Comparison of ENCODE assay signal across 8 cellular contexts in the genomic region with DNA sequence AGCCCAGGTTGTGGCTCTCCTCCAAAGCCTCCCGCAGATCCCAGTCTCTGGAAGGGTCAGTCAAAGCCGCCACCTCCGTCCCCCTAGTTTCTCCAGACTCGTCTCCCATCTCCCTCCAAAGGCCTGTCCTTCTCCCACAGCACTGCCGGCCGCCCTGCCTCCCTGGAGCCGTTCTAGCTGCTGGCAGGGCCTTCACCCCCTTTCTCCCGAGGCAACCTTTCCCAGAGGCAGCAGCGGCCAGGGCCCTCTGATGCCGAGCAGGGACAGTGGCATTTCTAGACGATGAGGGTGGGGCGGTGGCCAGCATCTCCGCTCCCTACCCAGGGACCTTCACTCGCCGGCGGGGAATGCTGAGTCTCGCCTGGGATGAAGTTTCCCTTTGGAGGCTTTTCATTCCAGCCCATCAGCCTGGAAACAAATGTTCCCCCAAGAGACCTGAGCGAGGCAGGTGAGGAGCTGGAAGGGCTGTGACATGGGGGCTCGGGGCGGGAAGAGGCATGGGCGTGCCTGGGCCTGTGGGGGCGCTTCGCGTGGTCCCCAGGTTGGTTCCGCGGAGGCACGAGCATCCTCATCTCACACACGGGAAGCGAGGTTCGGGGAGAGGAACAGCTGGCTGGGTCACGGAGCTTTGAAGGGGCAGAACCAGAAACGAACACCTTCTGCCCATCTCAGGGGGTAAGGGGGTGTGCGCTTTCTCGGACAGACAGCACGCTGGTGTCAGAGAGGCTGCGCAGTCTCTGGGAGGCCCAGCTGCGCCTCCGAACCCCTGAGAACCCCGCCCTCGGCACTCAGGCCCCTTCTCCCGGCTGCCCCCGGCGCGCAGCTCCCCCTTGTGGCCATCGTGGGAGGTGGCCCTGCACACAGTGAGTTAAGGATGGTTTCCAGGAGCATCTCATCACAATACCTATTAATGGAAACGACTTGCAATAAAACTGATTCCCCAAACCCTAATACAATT. TPM values are rescaled to one million over a fixed set of nuclear protein-coding genes. Genes with fewer than 3 reads are reported as not detected.
DNase-seq lines count a peak whose midpoint lies in the region; ATAC-seq, FAIRE-seq and TF ChIP-seq lines count a peak whose summit lies in the region.

No MANE protein-coding gene starts in this region.

- H3K4me3 ChIP-seq in K562 (no peak overlapping the region), osteoblast (ENCODE audit: insufficient read depth, low read length) (no peak overlapping the region)

- no peak overlapping the region for H3K9ac ChIP-seq in K562 (ENCODE audit: insufficient read depth in 1 of 2, low read depth in 2 of 2, low read length in 2 of 2)

- DNase-seq in GDM1 (lab: John Stamatoyannopoulos, UW) (peak; percentile 7), NCI-H748 (lab: John Stamatoyannopoulos, UW; ENCODE audit: unreplicated experiment) (peak; percentile 32), K562 (ENCODE audit: extremely low read depth in 1 of 4, low spot score in 3 of 4) (peak; percentile 68 to 86 (median 78)), osteoblast (ENCODE audit: insufficient read length, low spot score, missing footprints) (peak; percentile 75), NCI-H1092 (lab: John Stamatoyannopoulos, UW) (no peak), HTR-8/SVneo (ENCODE audit: insufficient read length, low spot score) (no peak)

- H3K36me3 ChIP-seq in K562 (ENCODE audit: control insufficient read depth, insufficient read depth, low read length) (no peaks in the 10 kb centered on the region; the same call in 2 of the 3 replicates), osteoblast (ENCODE audit: insufficient read depth, low read length) (no peaks in the 10 kb centered on the region)

- TF ChIP-seq CTCF in K562 (IDR thresholded peaks at IDR 0.05 in 2 of 3, conservative IDR thresholded peaks at IDR 0.05 in 1 of 3; ENCODE audit: insufficient read depth in 2 of 3, low read depth in 1 of 3, low read length in 3 of 3) (peak; percentile 79 to 88 (median 84)), osteoblast (IDR thresholded peaks at IDR 0.05; ENCODE audit: extremely low read depth, low read depth, low read length) (peak; percentile 47)

- H3K9me1 ChIP-seq in K562 (ENCODE audit: control insufficient read depth, insufficient read depth, low read length) = no peaks in the 10 kb centered on the region

- peaks cover 0 to 9% of the 10 kb centered on the region in 2 experiments; a peak in 1 of 5 replicates for H3K4me1 ChIP-seq in K562 (replicated peaks in 1 of 2; ENCODE audit: control insufficient read depth in 2 of 2, insufficient read depth in 2 of 2, low read length in 2 of 2)
- peaks cover 16% of the 10 kb centered on the region for H3K4me1 ChIP-seq in osteoblast (ENCODE audit: insufficient read depth, low read length)

- ATAC-seq in K562 (peak; percentile 95), HG03460 (IDR thresholded peaks at IDR 0.05; ENCODE audit: unreplicated experiment) (no peak), HG03571 (IDR thresholded peaks at IDR 0.05; ENCODE audit: unreplicated experiment) (no peak)

- 63% methylated on average over 38 of the region's 46 CpGs for WGBS in K562 (ENCODE audit: insufficient coverage, low coverage, missing lambda C conversion rate)

- H3K27me3 ChIP-seq in K562 (ENCODE audit: control insufficient read depth in 2 of 2, insufficient read depth in 2 of 2, low read length in 2 of 2) (no peaks in the 10 kb centered on the region), osteoblast (ENCODE audit: insufficient read depth, low read length) (peaks cover 5% of the 10 kb centered on the region)

- no peak for TF ChIP-seq EP300 in K562 (IDR thresholded peaks at IDR 0.05; ENCODE audit: low read length)

- CTCF ChIA-PET in K562 (lab: Yijun Ruan, JAX; ENCODE audit: low intra/inter-chr PET ratio) = interaction anchor here (0.9 to 1.3 kb wide), 2 partner anchors 63 to 171 kb away, joined by 4 to 7 read pairs; no protein-coding TSS in a partner anchor

- no peaks in the 10 kb centered on the region for H3K9me3 ChIP-seq in K562 (replicated peaks; ENCODE audit: control insufficient read depth, insufficient read depth, low read depth, low read length)
- H3K9me3 ChIP-seq in osteoblast (ENCODE audit: low read depth, low read length) = no peaks in the 10 kb centered on the region

- peak in 1 of 2 experiments; percentile 69; a peak in 3 of 4 replicates for TF ChIP-seq RAD21 in K562 (CRISPR knock-in tag; conservative IDR thresholded peaks at IDR 0.05 in 1 of 2, IDR thresholded peaks at IDR 0.05 in 1 of 2)

- H3K4me2 ChIP-seq in K562 (ENCODE audit: insufficient read depth, low read length) = no peak overlapping the region
- H3K4me2 ChIP-seq in osteoblast (ENCODE audit: insufficient read depth, low read length) = no peak overlapping the region

- no peaks in the 10 kb centered on the region for H3K79me2 ChIP-seq in K562 (ENCODE audit: control insufficient read depth, insufficient read depth, low read length)
- no peaks in the 10 kb centered on the region for H3K79me2 ChIP-seq in osteoblast (ENCODE audit: insufficient read depth, low read length)

- no peak for TF ChIP-seq POLR2A in K562 (conservative IDR thresholded peaks at IDR 0.05)

- FAIRE-seq in K562 (lab: Jason Lieb, UNC) (peak; percentile 67), HTR-8/SVneo (lab: Jason Lieb, UNC) (no peak)

- H3K27ac ChIP-seq in K562 (ENCODE audit: extremely low read depth, low read depth, low read length) (no peak overlapping the region), osteoblast (ENCODE audit: low read depth, low read length) (no peak overlapping the region)

- intact Hi-C loops in K562 (cut with micrococcal nuclease) = no loop called here

- H2AFZ ChIP-seq in K562 (ENCODE audit: low read depth, low read length) (no peak overlapping the region), osteoblast (ENCODE audit: low read length) (no peak overlapping the region)

- H4K20me1 ChIP-seq in K562 (replicated peaks; ENCODE audit: control insufficient read depth, insufficient read depth, low read length) (no peaks in the 10 kb centered on the region), osteoblast (ENCODE audit: insufficient read depth, low read length) (no peaks in the 10 kb centered on the region)

- POLR2A ChIA-PET in K562 (lab: Yijun Ruan, JAX) = interaction anchor here (0.6 to 1.2 kb wide), 3 partner anchors 51 to 501 kb away, joined by 3 to 4 read pairs (median 3); no protein-coding TSS in a partner anchor

- no TSS peak for BruUV-seq in K562 (replicated peaks; lab: Mats Ljungman, UMichigan)

- in situ Hi-C loops in K562 (cut with MboI) = no loop called here

TF ChIP-seq in K562, 482 proteins besides CTCF, POLR2A, EP300 and RAD21 (continues in another document):
- TF ChIP-seq ZBTB7A (IDR thresholded peaks at IDR 0.05; ENCODE audit: borderline replicate concordance, control insufficient read depth, low read depth, low read length) (peak; percentile 68; the same call in 1 of the 2 replicates), TFAP4 (CRISPR knock-in tag; IDR thresholded peaks at IDR 0.05; ENCODE audit: borderline replicate concordance) (peak; percentile 55; the same call in 1 of the 2 replicates)

RNA-seq across cellular contexts. Expression of gene KLHL35, which starts 18.1 kb away (rescaled TPM):
- not detected in 2 replicates for total RNA-seq in K562 (2011; cell fraction: chromatin; rRNA removed; ENCODE audit: low replicate concordance)
- total RNA-seq in K562 (2011; cell fraction: nucleolus; rRNA removed) = not detected in 2 replicates
- total RNA-seq in K562 (2011; cell fraction: nucleoplasm; rRNA removed) = not detected in 2 replicates
- total RNA-seq in K562 (2014; rRNA removed) = not detected in 2 replicates
- total RNA-seq in K562 (2014; rRNA removed; fragmentation: Illumina TruSeq; extraction: Trizol) = not detected in 2 replicates
- total RNA-seq in K562 (2015; rRNA removed; fragmentation: Illumina TruSeq; extraction: Trizol) = not detected in 2 replicates
- total RNA-seq in K562 (2021) = not detected in 2 replicates
- not detected in 2 replicates for polyA plus RNA-seq in K562 (2011; rRNA removed)
- polyA plus RNA-seq in K562 (2011; cell fraction: cytosol; rRNA removed) = not detected in 2 replicates
- not detected in 2 replicates for polyA plus RNA-seq in K562 (2011; cell fraction: nucleus; rRNA removed)
- 0.05 and 0.10 TPM in 2 replicates for polyA plus RNA-seq in K562 (2012)
- not detected in 2 replicates for polyA plus RNA-seq in K562 (2014; fragmentation: Illumina TruSeq; extraction: Trizol)
- polyA plus RNA-seq in K562 (2014; fragmentation: Nextera tagmentation; extraction: Ambion mirVana) = not detected
- not detected in 2 replicates for polyA plus RNA-seq in K562 (2014; rRNA removed)
- polyA minus RNA-seq in K562 (2011; rRNA and poly(A)+ RNA removed) = not detected in 2 replicates
- polyA minus RNA-seq in K562 (2011; cell fraction: cytosol; rRNA and poly(A)+ RNA removed) = 1.5 TPM in 1 of 2 replicates, not detected in the other
- not detected in 2 replicates for polyA minus RNA-seq in K562 (2011; cell fraction: nucleus; rRNA and poly(A)+ RNA removed)
- total RNA-seq in osteoblast = 2.4 and 4.3 TPM in 2 replicates

RNA-seq across cellular contexts. Expression of gene RPS3, which starts 51.8 kb away (rescaled TPM):
- total RNA-seq in K562 (2011; cell fraction: chromatin; rRNA removed; ENCODE audit: low replicate concordance) = 368 and 416 TPM in 2 replicates
- total RNA-seq in K562 (2011; cell fraction: nucleolus; rRNA removed) = 577 and 735 TPM in 2 replicates
- 828 and 1,575 TPM in 2 replicates for total RNA-seq in K562 (2011; cell fraction: nucleoplasm; rRNA removed)
- total RNA-seq in K562 (2014; rRNA removed) (2,700 and 3,102 TPM in 2 replicates), K562 (2014; rRNA removed; fragmentation: Illumina TruSeq; extraction: Trizol) (3,530 and 3,738 TPM in 2 replicates), K562 (2015; rRNA removed; fragmentation: Illumina TruSeq; extraction: Trizol) (3,411 and 3,679 TPM in 2 replicates), K562 (2021) (3,592 and 3,622 TPM in 2 replicates), osteoblast (1,511 and 1,512 TPM in 2 replicates)
- polyA plus RNA-seq in K562 (2011; rRNA removed) (3,472 and 4,261 TPM in 2 replicates), K562 (2014; fragmentation: Illumina TruSeq; extraction: Trizol) (4,042 and 4,231 TPM in 2 replicates), K562 (2014; fragmentation: Nextera tagmentation; extraction: Ambion mirVana) (1,000 to 10,000 TPM; 5,693 to 5,771 TPM), K562 (2014; rRNA removed) (3,097 and 3,731 TPM in 2 replicates)
- 3,466 and 4,968 TPM in 2 replicates for polyA plus RNA-seq in K562 (2011; cell fraction: cytosol; rRNA removed)
- polyA plus RNA-seq in K562 (2011; cell fraction: nucleus; rRNA removed) = 1,428 and 2,203 TPM in 2 replicates
- polyA plus RNA-seq in K562 (2012) = 4,980 and 5,479 TPM in 2 replicates
- polyA minus RNA-seq in K562 (2011; rRNA and poly(A)+ RNA removed) = 1,903 and 2,025 TPM in 2 replicates
- polyA minus RNA-seq in K562 (2011; cell fraction: cytosol; rRNA and poly(A)+ RNA removed) = 774 and 918 TPM in 2 replicates
- 197 and 395 TPM in 2 replicates for polyA minus RNA-seq in K562 (2011; cell fraction: nucleus; rRNA and poly(A)+ RNA removed)

Comparison
In these comparisons a context has a peak if more than half of its experiments do, and no peak if none do; other contexts are left out.
1. DNase-seq: peak in GDM1 (single experiment), NCI-H748 (single experiment), K562 (4 of 4) and osteoblast (single experiment); none in NCI-H1092 (single experiment) and HTR-8/SVneo (single experiment).